Comparison of ENCODE assay signal across 10 cellular contexts in the genomic region with DNA sequence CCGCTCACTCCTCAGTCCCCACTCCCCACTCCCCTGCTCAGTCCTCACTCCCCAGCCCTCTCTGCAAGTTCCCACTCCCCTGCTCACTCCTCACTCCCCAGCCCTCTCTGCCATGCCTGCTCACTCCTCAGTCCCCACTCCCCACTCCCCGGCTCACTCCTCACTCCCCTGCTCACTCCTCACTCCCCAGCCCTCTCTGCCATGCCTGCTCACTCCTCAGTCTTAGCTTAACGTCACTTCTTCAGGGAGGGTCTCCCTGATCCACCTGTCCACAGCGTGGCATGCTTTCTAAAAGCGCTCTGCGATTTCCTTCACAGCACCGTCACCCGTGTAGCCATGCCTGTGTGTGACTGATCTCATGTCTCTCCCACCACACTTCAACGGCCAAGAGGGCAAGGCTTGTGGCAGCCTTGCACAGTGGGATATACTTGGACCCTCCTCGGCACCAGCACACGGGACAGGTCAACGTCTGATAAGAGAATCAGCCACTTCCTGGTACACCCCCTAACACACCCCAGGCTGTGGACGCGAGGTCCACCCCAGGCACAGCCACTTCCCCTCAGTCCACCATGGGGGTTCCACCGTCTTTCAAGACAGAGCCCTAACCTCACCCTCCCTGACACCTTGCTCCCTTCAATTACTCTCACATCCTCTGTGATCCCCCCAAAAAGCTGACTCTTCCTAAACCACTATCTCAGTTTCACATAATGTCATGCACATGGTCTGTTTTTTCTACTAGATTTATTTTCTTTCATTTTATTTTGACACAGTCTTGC. TPM values are rescaled to one million over a fixed set of nuclear protein-coding genes. Genes with fewer than 3 reads are reported as not detected.
DNase-seq lines count a peak whose midpoint lies in the region; ATAC-seq, FAIRE-seq and TF ChIP-seq lines count a peak whose summit lies in the region.
"Had no signal": no experiment of that assay in that cellular context is flagged by ENCODE, and none has a peak within 500 bp of the region (broad histone marks: within the 10 kb centered on the region; RNA-seq: fewer than 3 reads in every experiment).

No MANE protein-coding gene starts in this region.

- no peak for TF ChIP-seq CTCF in GM13976 (IDR thresholded peaks at IDR 0.05; ENCODE audit: borderline replicate concordance, control extremely low read depth, extremely low read depth, insufficient read depth, missing control alignments)
- TF ChIP-seq CTCF in H1 (IDR thresholded peaks at IDR 0.05; ENCODE audit: control extremely low read depth in 1 of 3, insufficient read depth in 1 of 3, low read depth in 1 of 3, low read length in 3 of 3) = no peak
- no peak for TF ChIP-seq CTCF in gastroesophageal sphincter (IDR thresholded peaks at IDR 0.05)

- H3K23me2 ChIP-seq in H1 (ENCODE audit: low read depth, low read length) = no peaks in the 10 kb centered on the region

- H3K4me3 ChIP-seq in H1 (ENCODE audit: extremely low read depth in 1 of 4, insufficient read depth in 2 of 4, low read depth in 3 of 4, low read length in 4 of 4) (no peak overlapping the region), gastroesophageal sphincter (no peak overlapping the region)
- H3K4me3 ChIP-seq: skin epidermis, tibial artery had no signal

- H3K27me3 ChIP-seq in H1 (replicated peaks in 1 of 4; ENCODE audit: control insufficient read depth in 3 of 4, extremely low read depth in 1 of 4, insufficient read depth in 3 of 4, low read length in 3 of 4) = no peaks in the 10 kb centered on the region
- no peaks in the 10 kb centered on the region for H3K27me3 ChIP-seq in gastroesophageal sphincter
- H3K27me3 ChIP-seq: tibial artery had no signal

- FAIRE-seq in H1 (lab: Jason Lieb, UNC) = no peak

- POLR2A ChIA-PET in H1 (lab: Charles Lee; ENCODE audit: partially characterized antibody) = interaction anchor here (0.6 to 1.9 kb wide), 3 partner anchors 13 to 298 kb away, joined by 3 to 5 read pairs (median 3); no protein-coding TSS in a partner anchor

- H3K9ac ChIP-seq in H1 (replicated peaks in 1 of 4; ENCODE audit: extremely low read depth in 1 of 4, low read depth in 3 of 4, low read length in 3 of 4) = no peak overlapping the region

- H3K79me1 ChIP-seq in H1 (ENCODE audit: low read depth, low read length) = peaks cover 2% of the 10 kb centered on the region; the same call in 1 of the 2 replicates

- H3K79me2 ChIP-seq in H1 (ENCODE audit: control insufficient read depth in 1 of 2, insufficient read depth in 2 of 2, low read length in 2 of 2) = peaks cover 0 to 19% of the 10 kb centered on the region in 2 experiments; a peak in 2 of 4 replicates

- no peak overlapping the region for H2BK120ac ChIP-seq in H1 (replicated peaks; ENCODE audit: low read depth, low read length)

- H3K36me3 ChIP-seq in H1 (ENCODE audit: control insufficient read depth in 2 of 4, insufficient read depth in 4 of 4, low read length in 3 of 4) = no peaks in the 10 kb centered on the region
- H3K36me3 ChIP-seq in gastroesophageal sphincter = no peaks in the 10 kb centered on the region
- H3K36me3 ChIP-seq: tibial artery had no signal

- no peak overlapping the region for H4K5ac ChIP-seq in H1 (ENCODE audit: insufficient read length, low read depth, low read length)

- H2AK5ac ChIP-seq in H1 (ENCODE audit: low read depth, low read length) = peak overlapping the region; percentile 29; the same call in 1 of the 2 replicates

- peak overlapping the region; percentile 23; the same call in 1 of the 2 replicates for H2BK12ac ChIP-seq in H1 (ENCODE audit: low read depth, low read length)

- H3K27ac ChIP-seq in H1 (ENCODE audit: low read depth, low read length) (no peak overlapping the region), gastroesophageal sphincter (no peak overlapping the region)
- H3K27ac ChIP-seq: skin epidermis, tibial artery had no signal

- peak overlapping the region; percentile 15 for H4K91ac ChIP-seq in H1 (replicated peaks; ENCODE audit: insufficient read length, low read length)

- peak overlapping the region; percentile 99 for H2BK15ac ChIP-seq in H1 (ENCODE audit: low read length)

- H2BK20ac ChIP-seq in H1 (ENCODE audit: low read length) = peak overlapping the region; percentile 5; the same call in 1 of the 2 replicates

- TF ChIP-seq EP300 in H1 (IDR thresholded peaks at IDR 0.05; ENCODE audit: borderline replicate concordance in 1 of 2, low read depth in 2 of 2, low read length in 2 of 2) (no peak), gastroesophageal sphincter (IDR thresholded peaks at IDR 0.05) (no peak)

- peak overlapping the region; percentile 44; the same call in 1 of the 2 replicates for H3K18ac ChIP-seq in H1 (ENCODE audit: extremely low read depth, low read length)

- H3K4ac ChIP-seq in H1 (replicated peaks; ENCODE audit: insufficient read length, low read depth, low read length) = no peak overlapping the region

- WGBS in H1 (ENCODE audit: extremely low coverage in 1 of 2, insufficient coverage in 1 of 2, insufficient read length in 1 of 2, insufficient replicate concordance in 2 of 2, low coverage in 1 of 2, low lambda C conversion rate in 2 of 2, missing lambda C conversion rate in 1 of 2), 2 experiments = 87% methylated on average over 13 of the region's 15 CpGs; no CpG with 5 or more reads in 1 of the 2 experiments
- 70 to 72% methylated on average over 6 to 14 of the region's 15 CpGs for WGBS in gastroesophageal sphincter (ENCODE audit: low coverage in 1 of 2), 2 donors

- TF ChIP-seq RAD21 in H1 (IDR thresholded peaks at IDR 0.05 in 1 of 2, conservative IDR thresholded peaks at IDR 0.05 in 1 of 2; ENCODE audit: low read depth in 2 of 2, low read length in 2 of 2) = no peak

- 0 out of 2 replicates have a peak overlapping the region, but pooled peaks have one; percentile 49 for H2BK5ac ChIP-seq in H1 (ENCODE audit: low read depth, low read length)

- H4K20me1 ChIP-seq in H1 (replicated peaks in 1 of 2; ENCODE audit: control insufficient read depth in 1 of 2, insufficient read depth in 2 of 2, low read length in 2 of 2) = no peaks in the 10 kb centered on the region

- H3K9me3 ChIP-seq in H1 (ENCODE audit: insufficient read depth in 2 of 2, low read depth in 1 of 2, low read length in 1 of 2) (no peaks in the 10 kb centered on the region), gastroesophageal sphincter (no peaks in the 10 kb centered on the region)
- H3K9me3 ChIP-seq: tibial artery had no signal

- ATAC-seq in GM19455 (IDR thresholded peaks at IDR 0.05; ENCODE audit: unreplicated experiment) (peak; percentile 43), HG03139 (IDR thresholded peaks at IDR 0.05; ENCODE audit: unreplicated experiment) (peak; percentile 42), gastroesophageal sphincter (no peak), GM18873 (IDR thresholded peaks at IDR 0.05; ENCODE audit: low FRiP score, unreplicated experiment) (no peak)

- DNase-seq in GM13976 (ENCODE audit: low spot score) = peak; percentile 77
- no peak for DNase-seq in H1 (ENCODE audit: low read depth in 1 of 2, low spot score in 2 of 2)
- no peak for DNase-seq in anterior cingulate cortex (lab: John Stamatoyannopoulos, UW)
- no peak for DNase-seq in SKM-1 (lab: John Stamatoyannopoulos, UW; ENCODE audit: unreplicated experiment)

- TF ChIP-seq POLR2A in H1 (IDR thresholded peaks at IDR 0.05; ENCODE audit: control extremely low read depth in 1 of 2, low read depth in 2 of 2, low read length in 2 of 2) (no peak), gastroesophageal sphincter (IDR thresholded peaks at IDR 0.05) (no peak)

- in situ Hi-C loops in GM13976 (cut with MboI; ENCODE audit: low sequenced_read_pairs, unreplicated experiment) = no loop called here

- no peak overlapping the region for H3K23ac ChIP-seq in H1 (ENCODE audit: insufficient read length)

- peak overlapping the region in 1 of 2 experiments; percentile 13; a peak in 1 of 4 replicates for H3K4me2 ChIP-seq in H1 (ENCODE audit: insufficient read depth in 1 of 2, low read depth in 2 of 2, low read length in 2 of 2)

- CTCF ChIA-PET in H1 (lab: Charles Lee; ENCODE audit: partially characterized antibody) = interaction anchor here (0.7 to 2.2 kb wide), 6 partner anchors 10 to 253 kb away, joined by 3 to 10 read pairs (median 4); no protein-coding TSS in a partner anchor

- H3K14ac ChIP-seq in H1 (ENCODE audit: insufficient read length) = no peak overlapping the region

- peaks cover 0 to 3% (median 0%) of the 10 kb centered on the region in 4 experiments; a peak in 2 of 7 replicates for H3K4me1 ChIP-seq in H1 (replicated peaks in 1 of 4; ENCODE audit: control insufficient read depth in 3 of 4, insufficient read depth in 4 of 4, low read length in 3 of 4)
- peaks cover 0 to 8% (median 0%) of the 10 kb centered on the region in 3 donors for H3K4me1 ChIP-seq in gastroesophageal sphincter

- H2AFZ ChIP-seq in H1 (ENCODE audit: low read length) = no peak overlapping the region

- H3K56ac ChIP-seq in H1 (replicated peaks; ENCODE audit: insufficient read length, low read depth, low read length) = no peak overlapping the region

- peak overlapping the region; percentile 73; the same call in 1 of the 2 replicates for H4K8ac ChIP-seq in H1 (ENCODE audit: extremely low read depth, insufficient read depth, low read length)

RNA-seq across cellular contexts. Expression of a gene that starts 14.0 kb away (rescaled TPM):
- 10.5 TPM in 2 replicates for total RNA-seq in H1 (2021; fragmentation: NEBNext Ultra II Directional; extraction: Animal tissue kit (Norgen Biotek cat#: 25700))
- polyA plus RNA-seq in H1 (2011; rRNA removed) = 9.7 and 11.5 TPM in 2 replicates
- 8.9 TPM for polyA plus RNA-seq in H1 (2011; cell fraction: cytosol; rRNA removed)
- 32.0 TPM for polyA plus RNA-seq in H1 (2011; cell fraction: nucleus; rRNA removed)
- polyA plus RNA-seq in H1 (2012, experiment 1 of 2) = 7.7 to 9.1 TPM (median 8.6 TPM) in 4 replicates
- polyA plus RNA-seq in H1 (2012, experiment 2 of 2) = 0.76 TPM
- 4.3 TPM for polyA plus RNA-seq in H1 (2013, experiment 1 of 2)
- 4.1 TPM for polyA plus RNA-seq in H1 (2013, experiment 2 of 2)
- polyA minus RNA-seq in H1 (2011; rRNA and poly(A)+ RNA removed) = 34.3 and 35.1 TPM in 2 replicates
- 8.6 TPM for polyA minus RNA-seq in H1 (2011; cell fraction: cytosol; rRNA and poly(A)+ RNA removed)
- 22.0 TPM for polyA minus RNA-seq in H1 (2011; cell fraction: nucleus; rRNA and poly(A)+ RNA removed)
- 1 to 10 TPM; 2.9 to 8.2 (median 7.2) TPM for total RNA-seq in gastroesophageal sphincter

Comparison
In these comparisons a context has a peak if more than half of its experiments do, and no peak if none do; other contexts are left out.
1. ATAC-seq: peak in GM19455 (single experiment) and HG03139 (single experiment); none in gastroesophageal sphincter (single experiment) and GM18873 (single experiment).